Comparison of ENCODE assay signal across 8 cellular contexts in genomic region chr11:33699515-33700424, GRCh38. TPM values are rescaled to one million over a fixed set of nuclear protein-coding genes. Genes with fewer than 3 reads are reported as not detected.
A peak's percentile ranks its signal among the peaks of the same experiment; 100 is the strongest.
DNase-seq lines count a peak whose midpoint lies in the region; ATAC-seq and TF ChIP-seq lines count a peak whose summit lies in the region.

No MANE protein-coding gene starts in this region.

- H3K36me3 ChIP-seq in SJSA1, result peaks cover 14% of the 10 kb centered on the region
- H3K36me3 ChIP-seq in psoas muscle (ENCODE audit: insufficient read depth in 1 of 2, low read depth in 1 of 2), result peaks cover 0 to under 1% of the 10 kb centered on the region in 2 donors

- H3K4me1 ChIP-seq in SJSA1 (replicated peaks) (peaks cover 48% of the 10 kb centered on the region), psoas muscle (peaks cover 53% of the 10 kb centered on the region)

- TF ChIP-seq CTCF in GM12865 (IDR thresholded peaks at IDR 0.05; ENCODE audit: insufficient read depth, low read depth, low read length, missing control alignments), result no peak
- no peak for TF ChIP-seq CTCF in fibroblast of villous mesenchyme (IDR thresholded peaks at IDR 0.05; ENCODE audit: insufficient read depth, low read depth, low read length)
- no peak for TF ChIP-seq CTCF in psoas muscle (IDR thresholded peaks at IDR 0.05)

- DNase-seq in GM12865 (ENCODE audit: low read depth) (no peak), SJSA1 (ENCODE audit: low read depth in 1 of 2, low spot score in 2 of 2) (no peak), fibroblast of villous mesenchyme (ENCODE audit: low read depth) (no peak), psoas muscle (peak; percentile 56 to 66), dedifferentiated amniotic fluid mesenchymal stem cell (ENCODE audit: extremely low spot score) (no peak), CD1c-positive myeloid dendritic cell (ENCODE audit: extremely low spot score) (no peak), NCI-H1092 (lab: John Stamatoyannopoulos, UW) (no peak)

- peak overlapping the region; percentile 63 for H3K27ac ChIP-seq in SJSA1
- peak overlapping the region; percentile 83 for H3K27ac ChIP-seq in psoas muscle

- H3K9me3 ChIP-seq in SJSA1 (replicated peaks) (no peaks in the 10 kb centered on the region), psoas muscle (no peaks in the 10 kb centered on the region)

- WGBS in psoas muscle, 3 donors, result 40 to 50% (median 44%) methylated on average over 29 to 31 of the region's 31 CpGs

- H3K27me3 ChIP-seq in SJSA1 (replicated peaks) (no peaks in the 10 kb centered on the region), psoas muscle (ENCODE audit: insufficient read depth in 3 of 3, low read length in 2 of 3) (no peaks in the 10 kb centered on the region)

- intact Hi-C loops in psoas muscle (cut with DNase I), result loop anchor here (5.0 to 10.0 kb wide), 2 partner anchors 38 to 535 kb away; partner anchors contain the start of genes CD59 (in 2 of the 2) and CSTF3 (in 1 of the 2)

- ATAC-seq in psoas muscle (peak in 1 of 4 donors; percentile 1), GM19467 (IDR thresholded peaks at IDR 0.05; ENCODE audit: unreplicated experiment) (no peak)

- H3K4me3 ChIP-seq in GM12865 (ENCODE audit: low read depth, low read length) (peak overlapping the region; percentile 30), SJSA1 (no peak overlapping the region), fibroblast of villous mesenchyme (ENCODE audit: low read depth, low read length) (peak overlapping the region; percentile 65), psoas muscle (peak overlapping the region; percentile 73)

RNA-seq across cellular contexts. Expression of gene C11orf91, which starts 0.9 kb away (rescaled TPM):
- not detected in 2 replicates for total RNA-seq in SJSA1 (2014; rRNA removed; shearing (Covaris generic))
- total RNA-seq in fibroblast of villous mesenchyme (not detected in 2 replicates), psoas muscle (under 1 TPM in 3 of 4 donors, not detected in 1; 0.49 to 0.87 (median 0.53) TPM)
- polyA plus RNA-seq in psoas muscle, result under 1 TPM in 1 of 3 donors, not detected in 2; 0.14 TPM

RNA-seq across cellular contexts. Expression of gene CD59, which starts 36.5 kb away (rescaled TPM):
- 445 and 468 TPM in 2 replicates for total RNA-seq in SJSA1 (2014; rRNA removed; shearing (Covaris generic))
- 206 and 279 TPM in 2 replicates for total RNA-seq in fibroblast of villous mesenchyme
- total RNA-seq in psoas muscle, result 100 to 1,000 TPM; 548 to 930 (median 580) TPM
- polyA plus RNA-seq in psoas muscle, result 100 to 1,000 TPM; 423 to 754 (median 450) TPM

Comparison
In these comparisons a context has a peak if more than half of its experiments do, and no peak if none do; other contexts are left out.
1. DNase-seq: peak in psoas muscle (2 of 2); none in GM12865 (single experiment), SJSA1 (0 of 2), fibroblast of villous mesenchyme (single experiment), dedifferentiated amniotic fluid mesenchymal stem cell (single experiment), CD1c-positive myeloid dendritic cell (single experiment) and NCI-H1092 (single experiment).